Comparison of ENCODE assay signal across 14 cellular contexts in the genomic region with DNA sequence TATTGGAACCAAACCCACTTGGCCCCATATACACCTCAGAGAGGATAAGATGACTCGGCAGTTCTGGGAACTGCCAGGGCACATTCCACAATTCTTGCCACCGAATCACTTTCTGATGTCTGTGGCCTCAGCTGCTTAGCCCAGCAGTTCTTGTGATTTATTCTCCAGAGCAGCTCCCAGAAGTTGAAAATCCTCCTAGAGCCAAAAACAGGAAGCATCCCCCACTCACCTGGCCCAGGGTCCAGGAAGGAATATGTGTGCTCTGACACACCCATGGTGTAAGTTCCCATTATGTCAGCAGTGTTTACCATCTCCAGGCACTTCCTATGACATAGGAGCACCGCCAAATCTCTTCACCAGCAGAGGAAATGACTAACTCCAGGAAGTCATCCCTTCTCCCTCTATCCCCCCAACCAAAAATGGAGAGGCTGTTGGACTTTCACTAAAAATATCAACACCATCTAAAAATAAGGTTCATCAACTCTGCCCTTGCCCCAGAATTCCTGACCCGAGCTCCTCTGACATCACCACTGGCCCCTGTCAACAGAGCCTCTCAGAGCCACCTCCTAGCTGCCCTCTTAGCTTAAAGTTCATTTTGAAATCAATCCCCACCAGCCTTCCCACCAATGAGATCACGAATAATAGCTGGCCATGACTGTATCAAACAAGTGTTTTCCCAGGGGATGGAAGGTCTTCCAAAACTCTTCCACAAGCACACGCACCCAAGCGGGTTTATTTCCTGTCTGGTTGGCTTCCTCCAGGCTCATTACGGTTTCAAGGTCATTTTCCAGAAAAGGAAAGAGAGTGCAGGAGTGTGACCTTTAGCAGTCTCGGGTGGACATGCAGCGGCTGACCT.
A peak's percentile ranks its signal among the peaks of the same experiment; 100 is the strongest.
DNase-seq lines count a peak whose midpoint lies in the region; ATAC-seq and TF ChIP-seq lines count a peak whose summit lies in the region.
"Had no signal": no experiment of that assay in that cellular context is flagged by ENCODE, and none has a peak within 500 bp of the region (broad histone marks: within the 10 kb centered on the region; RNA-seq: fewer than 3 reads in every experiment).

No MANE protein-coding gene starts in this region.

- TF ChIP-seq CTCF in spleen (IDR thresholded peaks at IDR 0.05 in 8 of 11, conservative IDR thresholded peaks at IDR 0.05 in 3 of 11), result no peak
- no peak for TF ChIP-seq CTCF in glutamatergic neuron (IDR thresholded peaks at IDR 0.05; ENCODE audit: partially characterized antibody, unreplicated experiment)

- no peak overlapping the region for H3K4me3 Mint-ChIP-seq in activated CD8-positive, alpha-beta T cell treated with anti-CD3 and anti-CD28 coated beads, Interleukin-2, amount 10 ng/mL, durations not matched to agents 7 days and 5 days
- H3K4me3 Mint-ChIP-seq in glutamatergic neuron (ENCODE audit: unreplicated experiment), result no peak overlapping the region
- H3K4me3 Mint-ChIP-seq: activated naive CD4-positive, alpha-beta T cell treated with anti-CD3 and anti-CD28 coated beads, Interleukin-2, amount 10 ng/mL, durations not matched to agents 7 days and 5 days had no signal

- H3K27me3 ChIP-seq in right cardiac atrium (ENCODE audit: control insufficient read depth, insufficient read depth), result no peaks in the 10 kb centered on the region
- H3K27me3 ChIP-seq in spleen (replicated peaks in 1 of 7), result no peaks in the 10 kb centered on the region

- H3K27ac Mint-ChIP-seq in activated CD8-positive, alpha-beta T cell treated with anti-CD3 and anti-CD28 coated beads, Interleukin-2, amount 10 ng/mL, durations not matched to agents 7 days and 5 days, result no peak overlapping the region
- H3K27ac Mint-ChIP-seq in glutamatergic neuron (ENCODE audit: unreplicated experiment), result no peak overlapping the region
- H3K27ac Mint-ChIP-seq: activated naive CD4-positive, alpha-beta T cell treated with anti-CD3 and anti-CD28 coated beads, Interleukin-2, amount 10 ng/mL, durations not matched to agents 7 days and 5 days had no signal

- H3K36me3 Mint-ChIP-seq in activated CD8-positive, alpha-beta T cell treated with anti-CD3 and anti-CD28 coated beads, Interleukin-2, amount 10 ng/mL, durations not matched to agents 7 days and 5 days (ENCODE audit: low read depth), result no peaks in the 10 kb centered on the region
- no peaks in the 10 kb centered on the region for H3K36me3 Mint-ChIP-seq in glutamatergic neuron (ENCODE audit: unreplicated experiment)
- H3K36me3 Mint-ChIP-seq: activated naive CD4-positive, alpha-beta T cell treated with anti-CD3 and anti-CD28 coated beads, Interleukin-2, amount 10 ng/mL, durations not matched to agents 7 days and 5 days had no signal

- H3K4me3 ChIP-seq in right cardiac atrium (ENCODE audit: low read length) (no peak overlapping the region), spleen (no peak overlapping the region)

- WGBS in right cardiac atrium, result 57% methylated on average over 10 of the region's 10 CpGs
- WGBS in spleen, 5 donors, result 57 to 67% (median 62%) methylated on average over 10 of the region's 10 CpGs

- H3K4me1 ChIP-seq in right cardiac atrium (ENCODE audit: control insufficient read depth, insufficient read depth, low read length), result no peaks in the 10 kb centered on the region
- H3K4me1 ChIP-seq in spleen, result peaks cover 0 to 15% (median 6%) of the 10 kb centered on the region in 6 donors

- CTCF ChIA-PET in activated CD8-positive, alpha-beta T cell treated with anti-CD3 and anti-CD28 coated beads, Interleukin-2, amount 10 ng/mL, durations not matched to agents 7 days and 5 days (lab: Charles Lee), result interaction anchor here (1.3 kb wide), 1 partner anchor 177 kb away, joined by 4 read pairs; no protein-coding TSS in a partner anchor

- POLR2A ChIA-PET in activated CD8-positive, alpha-beta T cell treated with anti-CD3 and anti-CD28 coated beads, Interleukin-2, amount 10 ng/mL, durations not matched to agents 7 days and 5 days (lab: Charles Lee), result no interaction called here

- H3K9me3 ChIP-seq in right cardiac atrium (ENCODE audit: control insufficient read depth, low read length), result no peaks in the 10 kb centered on the region
- H3K9me3 ChIP-seq in spleen, result no peaks in the 10 kb centered on the region

- peaks cover 19% of the 10 kb centered on the region for H3K27me3 Mint-ChIP-seq in activated CD8-positive, alpha-beta T cell treated with anti-CD3 and anti-CD28 coated beads, Interleukin-2, amount 10 ng/mL, durations not matched to agents 7 days and 5 days (ENCODE audit: low read depth)
- no peaks in the 10 kb centered on the region for H3K27me3 Mint-ChIP-seq in glutamatergic neuron (ENCODE audit: unreplicated experiment)

- DNase-seq in HCEC 1CT (peak; percentile 61), astrocyte of the hippocampus (ENCODE audit: low read depth, low spot score) (peak; percentile 51), right cardiac atrium (no peak), spleen (no peak), glutamatergic neuron (no peak), ecto neural progenitor cell (ENCODE audit: low spot score) (no peak), HuH-7.5 (ENCODE audit: low spot score) (no peak)
- DNase-seq in activated CD8-positive, alpha-beta T cell treated with anti-CD3 and anti-CD28 coated beads, Interleukin-2, amount 10 ng/mL, durations not matched to agents 7 days and 5 days, result no peak
- DNase-seq: activated naive CD4-positive, alpha-beta T cell treated with anti-CD3 and anti-CD28 coated beads, Interleukin-2, amount 10 ng/mL, durations not matched to agents 7 days and 5 days; DND-41; effector memory CD4-positive, alpha-beta T cell; NCI-H1436 treated with DMSO at 0.1 percent for 48 hours had no signal

- H3K9me3 Mint-ChIP-seq in activated CD8-positive, alpha-beta T cell treated with anti-CD3 and anti-CD28 coated beads, Interleukin-2, amount 10 ng/mL, durations not matched to agents 7 days and 5 days (ENCODE audit: insufficient read depth), result no peaks in the 10 kb centered on the region
- H3K9me3 Mint-ChIP-seq in glutamatergic neuron (ENCODE audit: unreplicated experiment), result peaks cover 2% of the 10 kb centered on the region
- H3K9me3 Mint-ChIP-seq: activated naive CD4-positive, alpha-beta T cell treated with anti-CD3 and anti-CD28 coated beads, Interleukin-2, amount 10 ng/mL, durations not matched to agents 7 days and 5 days had no signal

- no peaks in the 10 kb centered on the region for H3K36me3 ChIP-seq in spleen

- no peak for TF ChIP-seq POLR2A in spleen (IDR thresholded peaks at IDR 0.05)

- peak; percentile 47 to 83 for ATAC-seq in right cardiac atrium
- ATAC-seq in activated CD8-positive, alpha-beta T cell treated with anti-CD3 and anti-CD28 coated beads, Interleukin-2, amount 10 ng/mL, durations not matched to agents 7 days and 5 days, result no peak
- ATAC-seq: activated CD4-positive, CD25-positive, alpha-beta regulatory T cell treated with anti-CD3 and anti-CD28 coated beads, Interleukin-2, amount 50 U/mL, for 24 hours; Panc1 had no signal

- intact Hi-C loops in right cardiac atrium (cut with DNase I), result loop anchor here in 3 of 4 donors (10.0 kb wide), 3 partner anchors 373 to 1363 kb away; a partner anchor contains a TSS
- intact Hi-C loops in spleen (cut with DNase I; ENCODE audit: low total_unique reads), result no loop called here

- peak overlapping the region; percentile 73 for H3K27ac ChIP-seq in right cardiac atrium (ENCODE audit: low read length)
- H3K27ac ChIP-seq in spleen, result peak overlapping the region in 6 of 8 donors; percentile 0 to 46 (median 26)

- H3K4me1 Mint-ChIP-seq in activated CD8-positive, alpha-beta T cell treated with anti-CD3 and anti-CD28 coated beads, Interleukin-2, amount 10 ng/mL, durations not matched to agents 7 days and 5 days (ENCODE audit: low read depth), result peaks cover 4% of the 10 kb centered on the region
- no peaks in the 10 kb centered on the region for H3K4me1 Mint-ChIP-seq in glutamatergic neuron (ENCODE audit: low read depth, unreplicated experiment)

Comparison
In these comparisons a context has a peak if more than half of its experiments do, and no peak if none do; other contexts are left out.
1. DNase-seq: peak in HCEC 1CT (single experiment) and astrocyte of the hippocampus (single experiment); none in right cardiac atrium (0 of 3), spleen (single experiment), activated CD8-positive, alpha-beta T cell treated with anti-CD3 and anti-CD28 coated beads, Interleukin-2, amount 10 ng/mL, durations not matched to agents 7 days and 5 days (single experiment), glutamatergic neuron (single experiment), ecto neural progenitor cell (single experiment) and HuH-7.5 (single experiment).